Comparison of ENCODE assay signal across 8 cellular contexts in the genomic region with DNA sequence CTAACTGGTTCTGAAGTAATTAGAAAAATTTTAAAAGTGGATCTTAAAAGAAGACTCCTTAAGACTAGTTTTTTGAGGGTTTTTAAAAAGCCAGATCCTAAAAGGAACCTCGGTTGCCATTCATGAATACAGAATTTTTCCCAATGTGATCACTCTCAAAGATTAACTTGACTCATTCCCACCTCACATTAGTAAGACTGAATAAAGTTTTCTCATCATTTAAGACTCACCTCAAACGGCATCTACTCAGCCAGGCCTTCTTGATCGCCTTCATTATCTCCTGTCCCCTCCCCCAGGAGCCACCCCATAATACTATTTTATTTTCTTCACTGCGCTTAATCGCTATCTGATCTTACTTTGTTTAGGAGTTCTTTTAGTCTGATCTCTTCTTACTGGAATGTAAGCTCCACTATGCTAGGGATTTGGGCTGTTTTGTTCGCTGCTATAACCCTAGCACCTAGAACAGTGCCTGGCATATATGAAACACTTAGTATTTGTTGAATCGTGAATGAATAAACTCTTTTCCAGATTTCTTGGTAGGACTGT. TPM values are rescaled to one million over a fixed set of nuclear protein-coding genes. Genes with fewer than 3 reads are reported as not detected.
DNase-seq lines count a peak whose midpoint lies in the region; ATAC-seq and TF ChIP-seq lines count a peak whose summit lies in the region.

No MANE protein-coding gene starts in this region.

- no peak for ATAC-seq in naive thymus-derived CD8-positive, alpha-beta T cell
- ATAC-seq in HG03565 (IDR thresholded peaks at IDR 0.05; ENCODE audit: unreplicated experiment) (no peak), HG03457 (IDR thresholded peaks at IDR 0.05; ENCODE audit: unreplicated experiment) (no peak)

- peaks cover 0 to 29% (median 10%) of the 10 kb centered on the region in 9 donors for H3K9me3 Mint-ChIP-seq in naive thymus-derived CD8-positive, alpha-beta T cell

- H3K4me3 ChIP-seq in AG10803 (ENCODE audit: low read length) (peak overlapping the region; percentile 78; the same call in 1 of the 2 replicates), dorsolateral prefrontal cortex (peak overlapping the region; percentile 48 to 96 (median 87))

- peak overlapping the region; percentile 85 to 99 (median 91) for H3K4me3 Mint-ChIP-seq in naive thymus-derived CD8-positive, alpha-beta T cell

- POLR2A ChIA-PET in naive thymus-derived CD8-positive, alpha-beta T cell (lab: Charles Lee): interaction anchor here (1.3 to 4.1 kb wide), 6 partner anchors 33 to 244 kb away, joined by 3 to 36 read pairs (median 9); a partner anchor contains a TSS

- H3K4me1 Mint-ChIP-seq in naive thymus-derived CD8-positive, alpha-beta T cell: peaks cover 35 to 68% (median 52%) of the 10 kb centered on the region in 4 donors

- H3K27ac Mint-ChIP-seq in naive thymus-derived CD8-positive, alpha-beta T cell: peak overlapping the region; percentile 92 to 100 (median 98)

- peaks cover 10 to 14% (median 13%) of the 10 kb centered on the region in 3 donors for H3K36me3 Mint-ChIP-seq in naive thymus-derived CD8-positive, alpha-beta T cell

- TF ChIP-seq CTCF in AG10803 (conservative IDR thresholded peaks at IDR 0.05; ENCODE audit: low read length) (no peak), dorsolateral prefrontal cortex (IDR thresholded peaks at IDR 0.05 in 54 of 56, conservative IDR thresholded peaks at IDR 0.05 in 2 of 56; ENCODE audit: low read depth in 1 of 56, partially characterized antibody in 56 of 56) (no peak)

- no peaks in the 10 kb centered on the region for H3K27me3 Mint-ChIP-seq in naive thymus-derived CD8-positive, alpha-beta T cell

- H3K27ac ChIP-seq in dorsolateral prefrontal cortex: peak overlapping the region in 56 of 59 donors; percentile 13 to 100 (median 97)

- intact Hi-C loops in dorsolateral prefrontal cortex (cut with DNase I): loop anchor here (5.0 kb wide), 5 partner anchors 72 to 257 kb away; no protein-coding TSS in a partner anchor

- no peaks in the 10 kb centered on the region for H3K27me3 ChIP-seq in dorsolateral prefrontal cortex

- DNase-seq in AG10803 (ENCODE audit: low read depth): no peak
- DNase-seq in M059J (ENCODE audit: low read depth): peak; percentile 33
- DNase-seq in dorsolateral prefrontal cortex: no peak
- DNase-seq in naive thymus-derived CD8-positive, alpha-beta T cell: peak in 3 of 10 donors; percentile 12 to 17 (median 13)
- no peak for DNase-seq in stimulated activated CD4-positive, alpha-beta T cell treated with anti-CD3 and anti-CD28 coated beads, Interleukin-4, amount 100 ng/mL, for 1 hour
- no peak for DNase-seq in globus pallidus (ENCODE audit: low spot score)

RNA-seq across cellular contexts. Expression of a gene that starts 55.9 kb away (rescaled TPM):
- total RNA-seq in M059J (2014; rRNA removed; shearing (Covaris generic)): 32.1 and 32.7 TPM in 2 replicates
- total RNA-seq in dorsolateral prefrontal cortex: 10 to 100 TPM; 51.8 to 95.1 (median 70.1) TPM
- 10 to 100 TPM; 51.1 to 51.7 TPM for total RNA-seq in naive thymus-derived CD8-positive, alpha-beta T cell
- polyA plus RNA-seq in naive thymus-derived CD8-positive, alpha-beta T cell: 10 to 100 TPM; 55.7 to 73.5 (median 60.8) TPM
